In the genomic region with DNA sequence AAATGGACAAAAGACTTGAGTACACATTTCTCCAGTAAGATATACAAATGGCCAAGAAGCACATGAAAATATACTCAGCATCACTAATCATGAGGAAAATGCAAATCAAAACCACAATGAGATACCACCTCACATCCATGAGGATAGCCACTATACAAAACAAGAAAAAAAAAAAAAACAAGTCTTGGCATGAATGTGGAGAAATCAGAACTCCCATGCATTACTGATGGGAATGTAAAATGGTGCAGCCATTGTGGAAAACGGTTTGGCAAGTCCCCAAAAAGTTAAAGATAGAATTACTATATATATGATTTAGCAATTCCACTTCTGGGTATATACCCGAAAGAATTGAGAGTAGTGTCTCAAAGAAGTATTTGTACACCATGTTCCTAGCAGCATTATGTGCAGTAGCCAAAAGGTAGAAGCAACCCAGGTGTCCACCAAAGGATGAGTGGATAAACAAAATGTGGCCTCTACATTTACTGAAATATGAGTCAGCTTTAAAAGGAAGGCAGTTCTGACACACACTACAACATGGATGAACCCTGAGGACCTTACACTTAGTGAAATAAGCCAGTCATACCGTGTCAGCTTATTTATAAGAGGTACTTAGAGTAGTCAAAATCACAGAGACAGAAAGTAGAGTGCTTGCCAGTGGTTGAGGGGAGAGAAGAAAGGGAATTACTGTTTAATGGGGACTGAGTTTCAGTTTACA, we compare ENCODE assay signal across 15 cellular contexts.
A peak's percentile ranks its signal among the peaks of the same experiment; 100 is the strongest.
DNase-seq lines count a peak whose midpoint lies in the region; ATAC-seq and TF ChIP-seq lines count a peak whose summit lies in the region.
"Had no signal": no experiment of that assay in that cellular context is flagged by ENCODE, and none has a peak within 500 bp of the region (broad histone marks: within the 10 kb centered on the region; RNA-seq: fewer than 3 reads in every experiment).

No MANE protein-coding gene starts in this region.

- H4K20me1 ChIP-seq in DOHH2 (ENCODE audit: control insufficient read depth, insufficient read depth, low read depth, low read length) (no peaks in the 10 kb centered on the region), Karpas-422 (ENCODE audit: insufficient read depth, low read depth, low read length) (no peaks in the 10 kb centered on the region)

- H3K4me2 ChIP-seq in DOHH2 (ENCODE audit: low read length) (peak overlapping the region; percentile 15; the same call in 1 of the 2 replicates), Karpas-422 (ENCODE audit: low read depth, low read length, poor library complexity, severe bottlenecking) (peak overlapping the region; percentile 43)

- no peak overlapping the region for H3K4me3 Mint-ChIP-seq in immature natural killer cell
- H3K4me3 Mint-ChIP-seq: activated CD4-positive, alpha-beta memory T cell treated with anti-CD3 and anti-CD28 coated beads, Interleukin-2, amount 10 ng/mL, durations not matched to agents 7 days and 5 days; activated naive CD4-positive, alpha-beta T cell treated with anti-CD3 and anti-CD28 coated beads, Interleukin-2, amount 10 ng/mL, durations not matched to agents 7 days and 5 days; stimulated activated memory B cell treated with anti-CD40 and anti-IgM and Interleukin-4, amounts not matched to agents 10 μg/mL and 1 μg/mL and 100 μg/mL, for 72 hours had no signal

- no peak overlapping the region for H3K9ac ChIP-seq in Karpas-422 (ENCODE audit: low read length)

- H3K36me3 Mint-ChIP-seq in immature natural killer cell: peaks cover 14 to 24% (median 15%) of the 10 kb centered on the region in 3 donors

- H3K4me1 ChIP-seq in DOHH2 (ENCODE audit: control insufficient read depth, low read length) (peaks cover 28% of the 10 kb centered on the region), Karpas-422 (ENCODE audit: low read length) (peaks cover 41% of the 10 kb centered on the region)

- H3K36me3 ChIP-seq in DOHH2 (ENCODE audit: control insufficient read depth, low read length) (peaks cover 47% of the 10 kb centered on the region), Karpas-422 (ENCODE audit: insufficient read depth, low read length) (peaks cover 7% of the 10 kb centered on the region; the same call in 1 of the 2 replicates)

- H3K9me3 Mint-ChIP-seq in immature natural killer cell: no peaks in the 10 kb centered on the region
- H3K9me3 Mint-ChIP-seq: activated CD4-positive, alpha-beta memory T cell treated with anti-CD3 and anti-CD28 coated beads, Interleukin-2, amount 10 ng/mL, durations not matched to agents 7 days and 5 days; activated naive CD4-positive, alpha-beta T cell treated with anti-CD3 and anti-CD28 coated beads, Interleukin-2, amount 10 ng/mL, durations not matched to agents 7 days and 5 days had no signal

- H3K27me3 ChIP-seq in DOHH2 (ENCODE audit: control insufficient read depth, low read length) (no peaks in the 10 kb centered on the region), Karpas-422 (ENCODE audit: low read length) (no peaks in the 10 kb centered on the region)

- peaks cover 6 to 21% of the 10 kb centered on the region in 2 donors for H3K4me1 Mint-ChIP-seq in immature natural killer cell
- H3K4me1 Mint-ChIP-seq: activated CD4-positive, alpha-beta memory T cell treated with anti-CD3 and anti-CD28 coated beads, Interleukin-2, amount 10 ng/mL, durations not matched to agents 7 days and 5 days; stimulated activated memory B cell treated with anti-CD40 and anti-IgM and Interleukin-4, amounts not matched to agents 10 μg/mL and 1 μg/mL and 100 μg/mL, for 72 hours had no signal

- H3K27me3 Mint-ChIP-seq in immature natural killer cell (ENCODE audit: low read depth in 3 of 3): peaks cover 0 to 2% (median 0%) of the 10 kb centered on the region in 3 donors
- H3K27me3 Mint-ChIP-seq: activated CD4-positive, alpha-beta memory T cell treated with anti-CD3 and anti-CD28 coated beads, Interleukin-2, amount 10 ng/mL, durations not matched to agents 7 days and 5 days; activated naive CD4-positive, alpha-beta T cell treated with anti-CD3 and anti-CD28 coated beads, Interleukin-2, amount 10 ng/mL, durations not matched to agents 7 days and 5 days; stimulated activated memory B cell treated with anti-CD40 and anti-IgM and Interleukin-4, amounts not matched to agents 10 μg/mL and 1 μg/mL and 100 μg/mL, for 72 hours had no signal

- peaks cover 9% of the 10 kb centered on the region for H3F3A ChIP-seq in DOHH2 (ENCODE audit: control insufficient read depth, insufficient read depth)

- peak; percentile 43 for DNase-seq in Karpas-422
- peak; percentile 34 for DNase-seq in astrocyte of the hippocampus (ENCODE audit: low read depth, low spot score)
- DNase-seq in kidney tubule cell (ENCODE audit: low spot score): peak; percentile 45
- no peak for DNase-seq in DMS153 treated with DMSO at 0.1 percent for 48 hours (lab: John Stamatoyannopoulos, UW; ENCODE audit: unreplicated experiment)
- no peak for DNase-seq in immature natural killer cell
- DNase-seq in medulla oblongata (ENCODE audit: extremely low spot score): no peak
- DNase-seq: activated CD4-positive, alpha-beta memory T cell treated with anti-CD3 and anti-CD28 coated beads, Interleukin-2, amount 10 ng/mL, durations not matched to agents 7 days and 5 days; activated naive CD4-positive, alpha-beta T cell treated with anti-CD3 and anti-CD28 coated beads, Interleukin-2, amount 10 ng/mL, durations not matched to agents 7 days and 5 days; C1 segment of cervical spinal cord; NCI-H748 treated with DMSO at 0.1 percent for 48 hours; stimulated activated CD4-positive, alpha-beta T cell treated with anti-CD3 and anti-CD28 coated beads, Interleukin-1b, Interleukin-23, amount 100 ng/mL, for 48 hours had no signal

- no peak overlapping the region for H2AFZ ChIP-seq in Karpas-422 (ENCODE audit: low read length)

- H3K9me2 ChIP-seq in DOHH2 (replicated peaks; ENCODE audit: control insufficient read depth, low read length): no peaks in the 10 kb centered on the region
- no peaks in the 10 kb centered on the region for H3K9me2 ChIP-seq in Karpas-422 (replicated peaks; ENCODE audit: insufficient read depth, low read length)

- H3K9me3 ChIP-seq in DOHH2 (ENCODE audit: control insufficient read depth, insufficient read depth, low read length) (peaks cover 15% of the 10 kb centered on the region; the same call in 1 of the 2 replicates), Karpas-422 (ENCODE audit: low read length) (no peaks in the 10 kb centered on the region)

- H3K27ac ChIP-seq in DOHH2 (ENCODE audit: low read depth, low read length) (peak overlapping the region; percentile 43), Karpas-422 (ENCODE audit: low read length) (peak overlapping the region; percentile 84)
- H3K27ac ChIP-seq: coronary artery had no signal

- no peak for TF ChIP-seq CTCF in DOHH2 (IDR thresholded peaks at IDR 0.05; ENCODE audit: low read depth, low read length, poor library complexity, severe bottlenecking)

- H3K27ac Mint-ChIP-seq in immature natural killer cell: no peak overlapping the region
- H3K27ac Mint-ChIP-seq: activated CD4-positive, alpha-beta memory T cell treated with anti-CD3 and anti-CD28 coated beads, Interleukin-2, amount 10 ng/mL, durations not matched to agents 7 days and 5 days; activated naive CD4-positive, alpha-beta T cell treated with anti-CD3 and anti-CD28 coated beads, Interleukin-2, amount 10 ng/mL, durations not matched to agents 7 days and 5 days; stimulated activated memory B cell treated with anti-CD40 and anti-IgM and Interleukin-4, amounts not matched to agents 10 μg/mL and 1 μg/mL and 100 μg/mL, for 72 hours had no signal

- H3K79me2 ChIP-seq in DOHH2 (ENCODE audit: control insufficient read depth, low read length) (no peaks in the 10 kb centered on the region), Karpas-422 (ENCODE audit: low read length) (no peaks in the 10 kb centered on the region; the same call in 1 of the 2 replicates)

- H3K4me3 ChIP-seq in DOHH2 (ENCODE audit: low read length) (no peak overlapping the region), Karpas-422 (ENCODE audit: low read length) (no peak overlapping the region; the same call in 1 of the 2 replicates)
- H3K4me3 ChIP-seq: coronary artery had no signal

- no peak for ATAC-seq in activated CD4-positive, CD25-positive, alpha-beta regulatory T cell treated with anti-CD3 and anti-CD28 coated beads, Interleukin-2, amount 50 U/mL, for 24 hours
- ATAC-seq: stimulated activated memory B cell treated with anti-CD40 and anti-IgM and Interleukin-4, amounts not matched to agents 10 μg/mL and 1 μg/mL and 100 μg/mL, for 72 hours had no signal

Comparison
In these comparisons a context has a peak if more than half of its experiments do, and no peak if none do; other contexts are left out.
1. DNase-seq: peak in Karpas-422 (single experiment), astrocyte of the hippocampus (single experiment) and kidney tubule cell (single experiment); none in DMS153 treated with DMSO at 0.1 percent for 48 hours (single experiment), immature natural killer cell (0 of 3) and medulla oblongata (single experiment).